13 cellular contexts compared by ENCODE assay signal in genomic region chr17:40822132-40822812, GRCh38. TPM values are rescaled to one million over a fixed set of nuclear protein-coding genes. Genes with fewer than 3 reads are reported as not detected.
DNase-seq lines count a peak whose midpoint lies in the region; ATAC-seq, FAIRE-seq and TF ChIP-seq lines count a peak whose summit lies in the region.
"Had no signal": no experiment of that assay in that cellular context is flagged by ENCODE, and none has a peak within 500 bp of the region (broad histone marks: within the 10 kb centered on the region; RNA-seq: fewer than 3 reads in every experiment).

Gene KRT10 (minus strand): TSS chr17:40822614. CDS start chr17:40822585, 29 bp downstream.

- H3K4me2 ChIP-seq in keratinocyte (ENCODE audit: control insufficient read depth, extremely low read depth, insufficient read depth, low read depth, low read length): no peak within 1 kb of the TSS
- H3K4me2 ChIP-seq in smooth muscle cell: no peak within 1 kb of the TSS

- H3K9me3 Mint-ChIP-seq in activated T-helper 17 cell treated with anti-CD3 and anti-CD28 coated beads, Interleukin-2, amount 50 U/mL, for 72 hours: peaks cover 2% of the 10 kb centered on the region

- peaks cover 23% of the 10 kb centered on the region for H3K36me3 Mint-ChIP-seq in activated T-helper 17 cell treated with anti-CD3 and anti-CD28 coated beads, Interleukin-2, amount 50 U/mL, for 72 hours (ENCODE audit: low read depth)

- TF ChIP-seq CTCF in keratinocyte (optimal IDR thresholded peaks at IDR 0.05 in 1 of 3, IDR thresholded peaks at IDR 0.05 in 1 of 3, conservative IDR thresholded peaks at IDR 0.05 in 1 of 3; ENCODE audit: extremely low read depth in 1 of 3, insufficient read depth in 2 of 3, low read length in 3 of 3) (no peak), smooth muscle cell (IDR thresholded peaks at IDR 0.05; ENCODE audit: borderline replicate concordance, insufficient read depth, poor library complexity, severe bottlenecking) (no peak)

- H3K4me3 ChIP-seq in keratinocyte (ENCODE audit: control insufficient read depth in 2 of 3, extremely low read depth in 1 of 3, insufficient read depth in 2 of 3, low read depth in 1 of 3, low read length in 3 of 3) (no peak within 1 kb of the TSS), smooth muscle cell (no peak within 1 kb of the TSS)

- H3K9me1 ChIP-seq in keratinocyte (ENCODE audit: control insufficient read depth, extremely low read depth, insufficient read depth, low read length): no peaks in the 10 kb centered on the region

- peaks cover 8% of the 10 kb centered on the region for H3F3A ChIP-seq in smooth muscle cell (ENCODE audit: low read depth)

- H3K9ac ChIP-seq in keratinocyte (ENCODE audit: control insufficient read depth, extremely low read depth, insufficient read depth, low read length) (no peak within 1 kb of the TSS), smooth muscle cell (ENCODE audit: low read depth) (no peak within 1 kb of the TSS)

- H4K20me1 ChIP-seq in keratinocyte (ENCODE audit: control insufficient read depth, extremely low read depth, insufficient read depth, low read length) (no peaks in the 10 kb centered on the region), smooth muscle cell (ENCODE audit: low read depth) (peaks cover 3% of the 10 kb centered on the region)

- H3K36me3 ChIP-seq in keratinocyte (ENCODE audit: control insufficient read depth in 2 of 2, extremely low read depth in 1 of 2, insufficient read depth in 2 of 2, low read length in 2 of 2): peaks cover 2 to 5% of the 10 kb centered on the region in 2 experiments
- no peaks in the 10 kb centered on the region for H3K36me3 ChIP-seq in smooth muscle cell (ENCODE audit: low read depth)

- H3K27ac Mint-ChIP-seq in activated T-helper 17 cell treated with anti-CD3 and anti-CD28 coated beads, Interleukin-2, amount 50 U/mL, for 72 hours: no peak within 1 kb of the TSS

- peaks cover 7% of the 10 kb centered on the region for H3K27me3 Mint-ChIP-seq in activated T-helper 17 cell treated with anti-CD3 and anti-CD28 coated beads, Interleukin-2, amount 50 U/mL, for 72 hours

- H2AFZ ChIP-seq in keratinocyte (ENCODE audit: control insufficient read depth, low read length): no peak within 1 kb of the TSS
- H2AFZ ChIP-seq in smooth muscle cell (ENCODE audit: low read depth): no peak within 1 kb of the TSS

- 85% methylated on average over 7 of the region's 7 CpGs for WGBS in smooth muscle cell (ENCODE audit: low lambda C conversion rate)

- peaks cover 17% of the 10 kb centered on the region for H3K4me1 ChIP-seq in keratinocyte (ENCODE audit: control insufficient read depth, extremely low read depth, insufficient read depth, low read length)
- peaks cover 13% of the 10 kb centered on the region for H3K4me1 ChIP-seq in smooth muscle cell (ENCODE audit: low read depth)

- dilution Hi-C loops in keratinocyte (cut with MboI; ENCODE audit: extremely low pct_ligation_motif_present, low sequenced_read_pairs): no loop called here

- no peak for FAIRE-seq in keratinocyte (lab: Jason Lieb, UNC)

- H3K4me1 Mint-ChIP-seq in activated T-helper 17 cell treated with anti-CD3 and anti-CD28 coated beads, Interleukin-2, amount 50 U/mL, for 72 hours: peaks cover 4% of the 10 kb centered on the region

- no peak within 1 kb of the TSS for H3K4me3 Mint-ChIP-seq in activated T-helper 17 cell treated with anti-CD3 and anti-CD28 coated beads, Interleukin-2, amount 50 U/mL, for 72 hours

- intact Hi-C loops in T-helper 2 cell treated with Interferon-gamma antibody and Interleukin-4, amounts not matched to agents 100 ng/mL and 5 ng/mL, for 36 hours (cut with micrococcal nuclease): no loop called here

- no peak within 1 kb of the TSS for H3K27ac ChIP-seq in keratinocyte (ENCODE audit: control insufficient read depth, insufficient read depth, low read length)
- no peak within 1 kb of the TSS for H3K27ac ChIP-seq in smooth muscle cell (ENCODE audit: low read depth)

- ATAC-seq in activated T-helper 17 cell treated with anti-CD3 and anti-CD28 coated beads, Interleukin-2, amount 50 U/mL, for 72 hours (replicated peaks): no peak
- no peak for ATAC-seq in HG03354 (IDR thresholded peaks at IDR 0.05; ENCODE audit: poor library complexity, severe bottlenecking, unreplicated experiment)

- H3K79me2 ChIP-seq in keratinocyte (ENCODE audit: control insufficient read depth, insufficient read depth, low read length): peaks cover 14% of the 10 kb centered on the region
- peaks cover 3% of the 10 kb centered on the region for H3K79me2 ChIP-seq in smooth muscle cell (ENCODE audit: low read depth)

- H3K27me3 ChIP-seq in keratinocyte (ENCODE audit: control insufficient read depth, extremely low read depth, insufficient read depth, low read length) (no peaks in the 10 kb centered on the region), smooth muscle cell (ENCODE audit: low read depth) (peaks cover 38% of the 10 kb centered on the region)

- H3K9me3 ChIP-seq in keratinocyte (ENCODE audit: control insufficient read depth, low read depth, low read length): no peaks in the 10 kb centered on the region
- H3K9me3 ChIP-seq in smooth muscle cell (replicated peaks; ENCODE audit: low read depth): no peaks in the 10 kb centered on the region

- DNase-seq in T-helper 2 cell: no peak
- DNase-seq in keratinocyte (ENCODE audit: low read depth, low spot score): no peak
- no peak for DNase-seq in smooth muscle cell (lab: John Stamatoyannopoulos, UW; ENCODE audit: unreplicated experiment)
- DNase-seq in NCI-H526 (lab: John Stamatoyannopoulos, UW): no peak
- DNase-seq in stimulated activated CD4-positive, alpha-beta T cell treated with anti-CD3 and anti-CD28 coated beads, Interleukin-15, amount 100 ng/mL, for 24 hours: no peak
- DNase-seq: ACHN; activated CD8-positive, alpha-beta memory T cell treated with anti-CD3 and anti-CD28 coated beads, Interleukin-2, amount 50 U/mL, for 4 hours; effector CD8-positive, alpha-beta T cell; RPMI8226; stimulated activated CD4-positive, alpha-beta T cell treated with anti-CD3 and anti-CD28 coated beads, Interleukin-1b, Interleukin-23, amount 100 ng/mL, for 48 hours had no signal

RNA-seq across cellular contexts. Expression of gene KRT10, which starts in this region (rescaled TPM):
- total RNA-seq in T-helper 2 cell treated with Interferon-gamma antibody and Interleukin-4, amounts not matched to agents 100 ng/mL and 5 ng/mL, for 36 hours: 29.9 and 32.8 TPM in 2 replicates
- total RNA-seq in activated T-helper 17 cell treated with anti-CD3 and anti-CD28 coated beads, Interleukin-2, amount 50 U/mL, for 72 hours: 10 to 100 TPM; 29.0 to 45.9 TPM
- polyA plus RNA-seq in keratinocyte: 27.2 to 67.9 TPM (median 66.2 TPM) in 3 replicates
- polyA plus RNA-seq in keratinocyte (2011; ENCODE audit: low read depth): 2,723 TPM
- polyA plus RNA-seq in keratinocyte (2011; cell fraction: cytosol; rRNA removed): 28.3 and 53.4 TPM in 2 replicates
- 72.0 and 123 TPM in 2 replicates for polyA plus RNA-seq in keratinocyte (2011; cell fraction: nucleus; rRNA removed)
- 62.0 and 2,469 TPM in 2 replicates for polyA plus RNA-seq in keratinocyte (2012; ENCODE audit: low replicate concordance)
- polyA minus RNA-seq in keratinocyte: 1.9 to 13.0 TPM (median 11.8 TPM) in 3 replicates
- 8.2 TPM for polyA minus RNA-seq in keratinocyte (2011; cell fraction: cytosol; rRNA and poly(A)+ RNA removed)
- 21.5 and 30.9 TPM in 2 replicates for polyA minus RNA-seq in keratinocyte (2011; cell fraction: nucleus; rRNA and poly(A)+ RNA removed)
- 29.0 and 48.0 TPM in 2 replicates for total RNA-seq in smooth muscle cell
- 186 and 189 TPM in 2 replicates for polyA plus RNA-seq in smooth muscle cell
